10 cellular contexts compared by ENCODE assay signal in the genomic region with DNA sequence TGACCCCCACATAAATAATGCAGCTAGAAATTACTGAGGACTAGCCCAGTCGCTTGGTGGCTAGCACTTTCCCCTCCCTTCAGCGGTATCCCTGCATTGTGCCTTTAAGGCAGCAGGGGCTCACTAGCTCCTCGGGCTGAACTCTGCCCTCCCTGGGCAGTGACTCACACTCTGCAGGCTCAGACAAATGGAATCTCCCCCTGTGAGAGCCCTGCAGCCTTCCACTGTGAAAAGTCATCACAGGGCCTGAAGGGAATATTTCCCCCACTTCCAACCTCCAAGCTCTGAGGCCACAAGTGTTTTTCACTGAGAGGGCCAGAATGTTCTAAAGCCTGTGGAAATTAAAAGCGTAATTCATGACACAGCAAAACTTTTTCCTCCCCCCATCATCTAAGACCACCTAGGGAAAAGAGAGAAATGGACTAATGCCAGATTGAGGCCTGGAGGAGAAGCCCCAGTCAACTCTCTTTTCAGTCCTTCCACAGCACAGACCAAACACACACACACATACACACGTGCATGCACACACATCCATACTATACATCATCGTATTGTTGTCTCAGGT.
DNase-seq lines count a peak whose midpoint lies in the region; ATAC-seq, FAIRE-seq and TF ChIP-seq lines count a peak whose summit lies in the region.
"Had no signal": no experiment of that assay in that cellular context is flagged by ENCODE, and none has a peak within 500 bp of the region (broad histone marks: within the 10 kb centered on the region; RNA-seq: fewer than 3 reads in every experiment).

No MANE protein-coding gene starts in this region.

- no peaks in the 10 kb centered on the region for H4K20me1 ChIP-seq in HepG2 (ENCODE audit: insufficient read depth, low read length)

- peak overlapping the region; percentile 56 for H3K4me2 ChIP-seq in HepG2 (ENCODE audit: low read depth, low read length)

- peaks cover 19% of the 10 kb centered on the region for H3K4me1 ChIP-seq in HepG2 (ENCODE audit: insufficient read depth, low read length)

- intact Hi-C loops in HepG2 (cut with micrococcal nuclease; ENCODE audit: unreplicated experiment) = no loop called here

- TF ChIP-seq POLR2A in HepG2 (IDR thresholded peaks at IDR 0.05; ENCODE audit: insufficient read depth in 1 of 2, low read depth in 2 of 2, low read length in 2 of 2) = no peak
- no peak for TF ChIP-seq POLR2A in erythroblast (IDR thresholded peaks at IDR 0.05; ENCODE audit: low read length)

- H3K79me2 ChIP-seq in HepG2 (ENCODE audit: insufficient read depth, low read length) = no peaks in the 10 kb centered on the region

- TF ChIP-seq EP300 in HepG2 (IDR thresholded peaks at IDR 0.05; ENCODE audit: low read depth in 2 of 2, low read length in 2 of 2) (0 out of 4 replicates have a peak, but pooled peaks of 1 of the 2 experiments have one; percentile 34), HepG2 (CRISPR knock-in tag; IDR thresholded peaks at IDR 0.05; ENCODE audit: borderline replicate concordance) (no peak)

- FAIRE-seq in HepG2 (lab: Jason Lieb, UNC) = peak; percentile 95
- FAIRE-seq: A204.1 had no signal

- H2AFZ ChIP-seq in HepG2 (ENCODE audit: low read length) = no peak overlapping the region

- peak in 2 of 3 experiments; percentile 37 to 55 for DNase-seq in NCI-H1417 (lab: John Stamatoyannopoulos, UW)
- no peak for DNase-seq in NCI-H1417 treated with DMSO at 0.1 percent for 48 hours (lab: John Stamatoyannopoulos, UW)
- peak; percentile 99 for DNase-seq in choroid plexus epithelial cell (ENCODE audit: low read depth)
- DNase-seq in HepG2 (ENCODE audit: low spot score) = peak; percentile 79
- DNase-seq in ureter (ENCODE audit: low spot score) = peak; percentile 66
- no peak for DNase-seq in activated T-cell treated with anti-CD3 and anti-CD28 coated beads for 4 hours
- no peak for DNase-seq in erythroblast (lab: John Stamatoyannopoulos, UW)

- H3K36me3 ChIP-seq in HepG2 (replicated peaks in 1 of 2; ENCODE audit: control insufficient read depth in 1 of 2, insufficient read depth in 2 of 2, low read length in 2 of 2) = no peaks in the 10 kb centered on the region

- 12% methylated on average over 6 of the region's 6 CpGs for WGBS in HepG2 (ENCODE audit: low lambda C conversion rate)

- TF ChIP-seq CTCF in choroid plexus epithelial cell (conservative IDR thresholded peaks at IDR 0.05; ENCODE audit: low read depth, low read length) (peak; percentile 38), HepG2 (CRISPR knock-in tag; IDR thresholded peaks at IDR 0.05) (peak; percentile 46)

- peak; percentile 100 for ATAC-seq in HepG2
- ATAC-seq in HG02973 (IDR thresholded peaks at IDR 0.05; ENCODE audit: unreplicated experiment) = no peak

- POLR2A ChIA-PET in HepG2 (lab: Yijun Ruan, JAX) = no interaction called here

- H3K4me3 ChIP-seq in choroid plexus epithelial cell (ENCODE audit: low read depth, low read length) = peak overlapping the region; percentile 9
- no peak overlapping the region; a peak in 1 of 6 replicates for H3K4me3 ChIP-seq in HepG2 (replicated peaks in 1 of 3; ENCODE audit: insufficient read depth in 1 of 3, low read depth in 2 of 3, low read length in 3 of 3)

- BruUV-seq in HepG2 (replicated peaks; lab: Mats Ljungman, UMichigan) = no TSS peak

- no peak for TF ChIP-seq RAD21 in HepG2 (CRISPR knock-in tag; IDR thresholded peaks at IDR 0.05)

- H3K9me3 ChIP-seq in HepG2 (ENCODE audit: low read length) = no peaks in the 10 kb centered on the region

- no peak overlapping the region for H3K27ac ChIP-seq in HepG2 (ENCODE audit: extremely low read length, insufficient read depth, low read length)
- H3K27ac ChIP-seq: VCaP had no signal

- CTCF ChIA-PET in HepG2 (lab: Yijun Ruan, JAX; ENCODE audit: low intra/inter-chr PET ratio, low total read pairs) = no interaction called here

- in situ Hi-C loops in HepG2 (cut with HindIII; ENCODE audit: extremely low pct_ligation_motif_present, low pct_unique_long_range_greater_than_20kb) = no loop called here

- H3K9ac ChIP-seq in HepG2 (ENCODE audit: insufficient read depth, low read depth, low read length) = no peak overlapping the region

- H3K27me3 ChIP-seq in HepG2 (ENCODE audit: control insufficient read depth in 1 of 2, insufficient read depth in 2 of 2, low read length in 2 of 2) = peaks cover 0 to under 1% of the 10 kb centered on the region in 2 experiments; a peak in 2 of 5 replicates

TF ChIP-seq in HepG2, 621 proteins besides CTCF, POLR2A, EP300 and RAD21 (continues in another document):
- TF ChIP-seq ZNF30 (CRISPR knock-in tag; IDR thresholded peaks at IDR 0.05) = no peak
- TF ChIP-seq KLF12 (CRISPR knock-in tag; IDR thresholded peaks at IDR 0.05; ENCODE audit: borderline replicate concordance) = no peak
- TF ChIP-seq NR1H2 (CRISPR knock-in tag; IDR thresholded peaks at IDR 0.05; ENCODE audit: borderline replicate concordance, low read depth) = no peak
- TF ChIP-seq ZFX (CRISPR knock-in tag; IDR thresholded peaks at IDR 0.05; ENCODE audit: low read depth) = no peak
- no peak for TF ChIP-seq ZFP36L2 (CRISPR knock-in tag; IDR thresholded peaks at IDR 0.05)
- TF ChIP-seq, protein P1, sequence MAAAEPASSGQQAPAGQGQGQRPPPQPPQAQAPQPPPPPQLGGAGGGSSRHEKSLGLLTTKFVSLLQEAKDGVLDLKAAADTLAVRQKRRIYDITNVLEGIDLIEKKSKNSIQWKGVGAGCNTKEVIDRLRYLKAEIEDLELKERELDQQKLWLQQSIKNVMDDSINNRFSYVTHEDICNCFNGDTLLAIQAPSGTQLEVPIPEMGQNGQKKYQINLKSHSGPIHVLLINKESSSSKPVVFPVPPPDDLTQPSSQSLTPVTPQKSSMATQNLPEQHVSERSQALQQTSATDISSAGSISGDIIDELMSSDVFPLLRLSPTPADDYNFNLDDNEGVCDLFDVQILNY (CRISPR knock-in tag; conservative IDR thresholded peaks at IDR 0.05) = no peak
- TF ChIP-seq, protein P2, sequence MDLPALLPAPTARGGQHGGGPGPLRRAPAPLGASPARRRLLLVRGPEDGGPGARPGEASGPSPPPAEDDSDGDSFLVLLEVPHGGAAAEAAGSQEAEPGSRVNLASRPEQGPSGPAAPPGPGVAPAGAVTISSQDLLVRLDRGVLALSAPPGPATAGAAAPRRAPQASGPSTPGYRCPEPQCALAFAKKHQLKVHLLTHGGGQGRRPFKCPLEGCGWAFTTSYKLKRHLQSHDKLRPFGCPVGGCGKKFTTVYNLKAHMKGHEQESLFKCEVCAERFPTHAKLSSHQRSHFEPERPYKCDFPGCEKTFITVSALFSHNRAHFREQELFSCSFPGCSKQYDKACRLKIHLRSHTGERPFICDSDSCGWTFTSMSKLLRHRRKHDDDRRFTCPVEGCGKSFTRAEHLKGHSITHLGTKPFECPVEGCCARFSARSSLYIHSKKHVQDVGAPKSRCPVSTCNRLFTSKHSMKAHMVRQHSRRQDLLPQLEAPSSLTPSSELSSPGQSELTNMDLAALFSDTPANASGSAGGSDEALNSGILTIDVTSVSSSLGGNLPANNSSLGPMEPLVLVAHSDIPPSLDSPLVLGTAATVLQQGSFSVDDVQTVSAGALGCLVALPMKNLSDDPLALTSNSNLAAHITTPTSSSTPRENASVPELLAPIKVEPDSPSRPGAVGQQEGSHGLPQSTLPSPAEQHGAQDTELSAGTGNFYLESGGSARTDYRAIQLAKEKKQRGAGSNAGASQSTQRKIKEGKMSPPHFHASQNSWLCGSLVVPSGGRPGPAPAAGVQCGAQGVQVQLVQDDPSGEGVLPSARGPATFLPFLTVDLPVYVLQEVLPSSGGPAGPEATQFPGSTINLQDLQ (CRISPR knock-in tag; IDR thresholded peaks at IDR 0.05) = no peak
- no peak for TF ChIP-seq ZNF543 (CRISPR knock-in tag; IDR thresholded peaks at IDR 0.05)
- TF ChIP-seq RAD51 (IDR thresholded peaks at IDR 0.05; ENCODE audit: borderline replicate concordance) = no peak
- TF ChIP-seq ZNF782 (CRISPR knock-in tag; IDR thresholded peaks at IDR 0.05; ENCODE audit: borderline replicate concordance) = no peak
- no peak for TF ChIP-seq TAF15 (IDR thresholded peaks at IDR 0.05; ENCODE audit: low read depth, low read length, poor library complexity, severe bottlenecking)
- TF ChIP-seq PAWR (CRISPR knock-in tag; IDR thresholded peaks at IDR 0.05; ENCODE audit: borderline replicate concordance) = no peak
- TF ChIP-seq HES4 (CRISPR knock-in tag; IDR thresholded peaks at IDR 0.05; ENCODE audit: borderline replicate concordance) = no peak
- no peak for TF ChIP-seq PTBP1 (IDR thresholded peaks at IDR 0.05; ENCODE audit: low read depth, low read length, poor library complexity, severe bottlenecking)
- no peak for TF ChIP-seq SP1 (IDR thresholded peaks at IDR 0.05)
- no peak for TF ChIP-seq SP1 (CRISPR knock-in tag; IDR thresholded peaks at IDR 0.05)
- TF ChIP-seq, protein P3, sequence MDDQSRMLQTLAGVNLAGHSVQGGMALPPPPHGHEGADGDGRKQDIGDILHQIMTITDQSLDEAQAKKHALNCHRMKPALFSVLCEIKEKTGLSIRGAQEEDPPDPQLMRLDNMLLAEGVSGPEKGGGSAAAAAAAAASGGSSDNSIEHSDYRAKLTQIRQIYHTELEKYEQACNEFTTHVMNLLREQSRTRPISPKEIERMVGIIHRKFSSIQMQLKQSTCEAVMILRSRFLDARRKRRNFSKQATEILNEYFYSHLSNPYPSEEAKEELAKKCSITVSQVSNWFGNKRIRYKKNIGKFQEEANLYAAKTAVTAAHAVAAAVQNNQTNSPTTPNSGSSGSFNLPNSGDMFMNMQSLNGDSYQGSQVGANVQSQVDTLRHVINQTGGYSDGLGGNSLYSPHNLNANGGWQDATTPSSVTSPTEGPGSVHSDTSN (CRISPR knock-in tag; IDR thresholded peaks at IDR 0.05; ENCODE audit: borderline replicate concordance) = no peak
- TF ChIP-seq SYNCRIP (IDR thresholded peaks at IDR 0.05; ENCODE audit: insufficient read depth, low read depth, low read length) = no peak
- TF ChIP-seq NFE2 (CRISPR knock-in tag; IDR thresholded peaks at IDR 0.05) = no peak
- no peak for TF ChIP-seq ZNF326 (CRISPR knock-in tag; IDR thresholded peaks at IDR 0.05; ENCODE audit: borderline replicate concordance)
- no peak for TF ChIP-seq ZNF354B (CRISPR knock-in tag; IDR thresholded peaks at IDR 0.05)
- TF ChIP-seq BORCS8-MEF2B (CRISPR knock-in tag; IDR thresholded peaks at IDR 0.05) = no peak
- no peak for TF ChIP-seq SMAD9 (CRISPR knock-in tag; IDR thresholded peaks at IDR 0.05)
- no peak for TF ChIP-seq ZNF841 (CRISPR knock-in tag; IDR thresholded peaks at IDR 0.05; ENCODE audit: borderline replicate concordance)
- TF ChIP-seq THAP8 (CRISPR knock-in tag; IDR thresholded peaks at IDR 0.05; ENCODE audit: borderline replicate concordance) = no peak
- TF ChIP-seq ZSCAN12 (CRISPR knock-in tag; IDR thresholded peaks at IDR 0.05) = no peak

Comparison
In these comparisons a context has a peak if more than half of its experiments do, and no peak if none do; other contexts are left out.
1. DNase-seq: peak in NCI-H1417 (2 of 3), choroid plexus epithelial cell (single experiment), HepG2 (single experiment) and ureter (single experiment); none in NCI-H1417 treated with DMSO at 0.1 percent for 48 hours (single experiment), activated T-cell treated with anti-CD3 and anti-CD28 coated beads for 4 hours (single experiment) and erythroblast (0 of 2).